In genomic region chr3:138470687-138471086, GRCh38 we compare ENCODE assay signal across 17 cellular contexts. TPM values are rescaled to one million over a fixed set of nuclear protein-coding genes. Genes with fewer than 3 reads are reported as not detected.
"Had no signal": no experiment of that assay in that cellular context is flagged by ENCODE, and none has a peak within 500 bp of the region (broad histone marks: within the 10 kb centered on the region; RNA-seq: fewer than 3 reads in every experiment).

No MANE protein-coding gene starts in this region.

- H3K4me3 ChIP-seq: body of pancreas, tibial artery had no signal

- H3K27me3 ChIP-seq: body of pancreas, tibial artery had no signal

- DNase-seq: activated CD4-positive, alpha-beta T cell treated with anti-CD3 and anti-CD28 coated beads, Interleukin-2, amount 10 ng/mL, durations not matched to agents 7 days and 5 days; activated CD4-positive, CD25-positive, alpha-beta regulatory T cell; activated naive CD4-positive, alpha-beta T cell treated with anti-CD3 and anti-CD28 coated beads, Interleukin-2, amount 50 U/mL, for 16 hours; activated T-cell treated with anti-CD3 and anti-CD28 coated beads for 4 hours; amniotic stem cell; body of pancreas; dermis blood vessel endothelial cell; endodermal cell; erythroblast; natural killer cell; nucleus accumbens; SHP77; stimulated activated CD4-positive, alpha-beta T cell treated with anti-CD3 and anti-CD28 coated beads, Interleukin-15, amount 100 ng/mL, for 24 hours; stimulated activated CD4-positive, alpha-beta T cell treated with anti-CD3 and anti-CD28 coated beads, Interleukin-4, amount 100 ng/mL, for 24 hours; T-helper 17 cell; tibial artery had no signal

- H3K4me1 ChIP-seq: body of pancreas, tibial artery had no signal

- H3K27ac ChIP-seq: body of pancreas, tibial artery had no signal

- H3K9me3 ChIP-seq: body of pancreas, tibial artery had no signal

- ATAC-seq: body of pancreas, natural killer cell, T-helper 17 cell had no signal

RNA-seq across cellular contexts. Expression of gene ESYT3, which starts 36.3 kb away (rescaled TPM):
- total RNA-seq: dermis blood vessel endothelial cell, natural killer cell, pulmonary artery endothelial cell had no signal
